In genomic region chr7:139753079-139753692, GRCh38 we compare ENCODE assay signal across 10 cellular contexts. TPM values are rescaled to one million over a fixed set of nuclear protein-coding genes. Genes with fewer than 3 reads are reported as not detected.
DNase-seq lines count a peak whose midpoint lies in the region; ATAC-seq and TF ChIP-seq lines count a peak whose summit lies in the region.
"Had no signal": no experiment of that assay in that cellular context is flagged by ENCODE, and none has a peak within 500 bp of the region (broad histone marks: within the 10 kb centered on the region; RNA-seq: fewer than 3 reads in every experiment).

No MANE protein-coding gene starts in this region.

- H2AK5ac ChIP-seq in mesendoderm (ENCODE audit: low read length) = no peak overlapping the region

- H2BK120ac ChIP-seq in mesendoderm (ENCODE audit: low read depth, low read length) = no peak overlapping the region

- H3K4me1 ChIP-seq in Loucy (ENCODE audit: insufficient read depth, low read length, poor library complexity, severe bottlenecking) (no peaks in the 10 kb centered on the region), mesendoderm (ENCODE audit: control insufficient read depth, low read depth, low read length) (no peaks in the 10 kb centered on the region), gastroesophageal sphincter (peaks cover 0 to 21% (median 0%) of the 10 kb centered on the region in 3 donors)

- no peak for TF ChIP-seq EP300 in gastroesophageal sphincter (IDR thresholded peaks at IDR 0.05)

- ATAC-seq in HG03196 (IDR thresholded peaks at IDR 0.05; ENCODE audit: unreplicated experiment) = no peak
- no peak for ATAC-seq in gastroesophageal sphincter

- H2BK5ac ChIP-seq in mesendoderm (ENCODE audit: low read length) = no peak overlapping the region

- H3K4me3 ChIP-seq in AG10803 (ENCODE audit: low read length) (no peak overlapping the region), Loucy (ENCODE audit: low read length, poor library complexity, severe bottlenecking) (no peak overlapping the region), choroid plexus epithelial cell (ENCODE audit: low read depth, low read length) (no peak overlapping the region), mesendoderm (ENCODE audit: low read length) (no peak overlapping the region), gastroesophageal sphincter (no peak overlapping the region)
- H3K4me3 ChIP-seq: ascending aorta had no signal

- H3K79me2 ChIP-seq in Loucy (ENCODE audit: insufficient read depth, low read length) (peaks cover 60% of the 10 kb centered on the region; the same call in 1 of the 2 replicates), mesendoderm (ENCODE audit: control insufficient read depth, insufficient read depth, low read length) (no peaks in the 10 kb centered on the region)

- no peak overlapping the region for H4K8ac ChIP-seq in mesendoderm (ENCODE audit: low read depth, low read length)

- H3K23ac ChIP-seq in mesendoderm (ENCODE audit: low read length) = no peak overlapping the region

- H2BK15ac ChIP-seq in mesendoderm (replicated peaks; ENCODE audit: low read depth) = no peak overlapping the region

- H3K56ac ChIP-seq in mesendoderm (ENCODE audit: low read length) = no peak overlapping the region

- H3K36me3 ChIP-seq in Loucy (ENCODE audit: insufficient read depth, low read length) (no peaks in the 10 kb centered on the region), mesendoderm (ENCODE audit: control insufficient read depth, insufficient read depth, low read length) (no peaks in the 10 kb centered on the region), gastroesophageal sphincter (no peaks in the 10 kb centered on the region)
- H3K36me3 ChIP-seq: ascending aorta had no signal

- H3K27me3 ChIP-seq in Loucy (ENCODE audit: insufficient read depth, low read length, poor library complexity, severe bottlenecking) (no peaks in the 10 kb centered on the region), mesendoderm (ENCODE audit: insufficient read depth, low read length, poor library complexity) (no peaks in the 10 kb centered on the region), gastroesophageal sphincter (no peaks in the 10 kb centered on the region)
- H3K27me3 ChIP-seq: ascending aorta had no signal

- DNase-seq in AG10803 (ENCODE audit: low read depth) = no peak
- no peak for DNase-seq in choroid plexus epithelial cell (ENCODE audit: low read depth)
- peak; percentile 21 for DNase-seq in mesendoderm
- no peak for DNase-seq in NCI-H1048 (lab: John Stamatoyannopoulos, UW)
- DNase-seq in NCI-H1930 (lab: John Stamatoyannopoulos, UW) = no peak
- DNase-seq: activated CD4-positive, alpha-beta T cell treated with anti-CD3 and anti-CD28 coated beads, Interleukin-2, amount 10 ng/mL, durations not matched to agents 24 days and 14 days had no signal

- peaks cover 8% of the 10 kb centered on the region for H3K79me1 ChIP-seq in mesendoderm (ENCODE audit: low read length)

- H3K9ac ChIP-seq in Loucy (ENCODE audit: low read depth, low read length, poor library complexity, severe bottlenecking) = no peak overlapping the region
- H3K9ac ChIP-seq in mesendoderm (ENCODE audit: low read length) = no peak overlapping the region

- 0 out of 2 replicates have a peak, but pooled peaks have one; percentile 9 for TF ChIP-seq CTCF in AG10803 (conservative IDR thresholded peaks at IDR 0.05; ENCODE audit: low read length)
- peak; percentile 40; the same call in 1 of the 2 replicates for TF ChIP-seq CTCF in Loucy (conservative IDR thresholded peaks at IDR 0.05; ENCODE audit: low read length)
- peak; percentile 34 for TF ChIP-seq CTCF in choroid plexus epithelial cell (conservative IDR thresholded peaks at IDR 0.05; ENCODE audit: low read depth, low read length)
- TF ChIP-seq CTCF in gastroesophageal sphincter (IDR thresholded peaks at IDR 0.05) = no peak

- no peak overlapping the region for H4K5ac ChIP-seq in mesendoderm (ENCODE audit: low read length)

- H3K27ac ChIP-seq in mesendoderm (ENCODE audit: low read depth, low read length) (no peak overlapping the region), gastroesophageal sphincter (no peak overlapping the region)
- H3K27ac ChIP-seq: ascending aorta had no signal

- H3F3A ChIP-seq in Loucy (ENCODE audit: low read depth) = no peaks in the 10 kb centered on the region

- H2AFZ ChIP-seq in Loucy (ENCODE audit: low read length) = no peak overlapping the region

- no peaks in the 10 kb centered on the region for H3K9me2 ChIP-seq in Loucy (replicated peaks; ENCODE audit: low read depth, low read length)

- no peak overlapping the region for H3K4ac ChIP-seq in mesendoderm (ENCODE audit: low read depth, low read length)

- peaks cover 9% of the 10 kb centered on the region for H4K20me1 ChIP-seq in Loucy (ENCODE audit: insufficient read depth, low read length, poor library complexity, severe bottlenecking)

- H3K9me3 ChIP-seq in Loucy (ENCODE audit: insufficient read depth, low read depth, low read length) = no peaks in the 10 kb centered on the region
- no peaks in the 10 kb centered on the region for H3K9me3 ChIP-seq in gastroesophageal sphincter
- H3K9me3 ChIP-seq: ascending aorta had no signal

- TF ChIP-seq POLR2A in gastroesophageal sphincter (IDR thresholded peaks at IDR 0.05) = no peak

- no peak overlapping the region for H3K18ac ChIP-seq in mesendoderm (ENCODE audit: low read length)

- no peak overlapping the region for H3K4me2 ChIP-seq in Loucy (ENCODE audit: low read depth, low read length, poor library complexity, severe bottlenecking)
- no peak overlapping the region for H3K4me2 ChIP-seq in mesendoderm (ENCODE audit: low read length)

- WGBS in mesendoderm (ENCODE audit: extremely low coverage, insufficient coverage, low lambda C conversion rate) = no CpG with 5 or more reads among the region's 7 CpGs
- WGBS in gastroesophageal sphincter (ENCODE audit: low coverage in 1 of 2), 2 donors = 66 to 71% methylated on average over 4 to 6 of the region's 7 CpGs

RNA-seq across cellular contexts. Expression of gene HIPK2, which starts 24.6 kb away (rescaled TPM):
- polyA plus RNA-seq in mesendoderm (2013, experiment 1 of 2) = 13.2 TPM
- 13.5 TPM for polyA plus RNA-seq in mesendoderm (2013, experiment 2 of 2)
- total RNA-seq in gastroesophageal sphincter = 10 to 100 TPM; 17.9 to 35.9 (median 22.4) TPM

Comparison
In these comparisons a context has a peak if more than half of its experiments do, and no peak if none do; other contexts are left out.
1. CTCF ChIP-seq: peak in AG10803 (single experiment), Loucy (single experiment) and choroid plexus epithelial cell (single experiment); none in gastroesophageal sphincter (0 of 4).